38 cellular contexts compared by ENCODE assay signal in the genomic region with DNA sequence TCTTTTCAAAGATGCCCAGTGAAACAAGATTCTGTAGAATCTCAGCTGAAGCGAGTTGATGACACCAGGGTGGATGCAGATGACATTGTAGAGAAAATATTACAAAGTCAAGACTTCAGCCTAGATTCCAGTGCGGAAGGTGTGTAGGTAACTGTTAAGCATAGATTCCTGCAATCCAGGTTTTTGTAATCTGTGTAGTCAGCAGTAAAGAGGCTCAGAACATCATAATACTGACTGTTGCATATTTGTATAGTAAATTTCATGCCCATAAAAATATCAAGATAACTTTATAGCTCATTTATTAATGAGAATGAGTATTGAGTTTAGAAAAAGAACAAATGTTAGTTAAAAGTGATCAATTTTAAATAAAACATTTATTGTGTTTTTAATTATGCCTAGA. TPM values are rescaled to one million over a fixed set of nuclear protein-coding genes. Genes with fewer than 3 reads are reported as not detected.
DNase-seq lines count a peak whose midpoint lies in the region; ATAC-seq, FAIRE-seq and TF ChIP-seq lines count a peak whose summit lies in the region.
"Had no signal": no experiment of that assay in that cellular context is flagged by ENCODE, and none has a peak within 500 bp of the region (broad histone marks: within the 10 kb centered on the region; RNA-seq: fewer than 3 reads in every experiment).

No MANE protein-coding gene starts in this region.

- H2AFZ ChIP-seq in HepG2 (ENCODE audit: low read length) (no peak overlapping the region), IMR-90 (replicated peaks; ENCODE audit: low read length, poor library complexity) (no peak overlapping the region), K562 (ENCODE audit: low read depth, low read length) (no peak overlapping the region)

- H3K27me3 Mint-ChIP-seq in T-helper 17 cell: no peaks in the 10 kb centered on the region
- H3K27me3 Mint-ChIP-seq: B cell; CD4-positive, alpha-beta memory T cell; CD4-positive, alpha-beta T cell; CD4-positive, CD25-positive, alpha-beta regulatory T cell; CD8-positive, alpha-beta memory T cell had no signal

- no peak overlapping the region for H2BK20ac ChIP-seq in IMR-90 (ENCODE audit: low read depth, low read length)

- H2AK5ac ChIP-seq in IMR-90 (ENCODE audit: low read depth, low read length): no peak overlapping the region

- no peaks in the 10 kb centered on the region for H3K79me1 ChIP-seq in IMR-90 (ENCODE audit: low read depth in 1 of 2, low read length in 2 of 2)

- H2BK5ac ChIP-seq in IMR-90 (ENCODE audit: low read depth, low read length, poor library complexity, severe bottlenecking): no peak overlapping the region

- peaks cover 16% of the 10 kb centered on the region for H3K36me3 Mint-ChIP-seq in T-helper 17 cell (ENCODE audit: low read depth)

- H3K36me3 ChIP-seq in HepG2 (replicated peaks in 1 of 2; ENCODE audit: control insufficient read depth in 1 of 2, insufficient read depth in 2 of 2, low read length in 2 of 2): no peaks in the 10 kb centered on the region
- no peaks in the 10 kb centered on the region for H3K36me3 ChIP-seq in right lobe of liver
- peaks cover 1% of the 10 kb centered on the region; the same call in 1 of the 2 replicates for H3K36me3 ChIP-seq in IMR-90 (ENCODE audit: control insufficient read depth, insufficient read depth, low read length)
- H3K36me3 ChIP-seq in K562 (ENCODE audit: control insufficient read depth, insufficient read depth, low read length): peaks cover 17% of the 10 kb centered on the region; the same call in 2 of the 3 replicates
- peaks cover 0 to 4% of the 10 kb centered on the region in 2 donors for H3K36me3 ChIP-seq in aorta (ENCODE audit: control insufficient read depth in 1 of 2, insufficient read depth in 2 of 2, low read length in 1 of 2)
- H3K36me3 ChIP-seq: BE2C had no signal

- no peak overlapping the region for H2BK15ac ChIP-seq in IMR-90 (ENCODE audit: low read depth, low read length)

- H3K9me1 ChIP-seq in IMR-90 (ENCODE audit: insufficient read depth, low read length): no peaks in the 10 kb centered on the region
- no peaks in the 10 kb centered on the region for H3K9me1 ChIP-seq in K562 (ENCODE audit: control insufficient read depth, insufficient read depth, low read length)

- no peak overlapping the region for H2AK9ac ChIP-seq in IMR-90 (replicated peaks; ENCODE audit: low read depth, low read length, poor library complexity)

- H3K4me1 ChIP-seq in HepG2 (ENCODE audit: insufficient read depth, low read length) (no peaks in the 10 kb centered on the region; the same call in 1 of the 2 replicates), right lobe of liver (no peaks in the 10 kb centered on the region), IMR-90 (ENCODE audit: control insufficient read depth, insufficient read depth, low read length) (no peaks in the 10 kb centered on the region), K562 (replicated peaks in 1 of 2; ENCODE audit: control insufficient read depth in 2 of 2, insufficient read depth in 2 of 2, low read length in 2 of 2) (no peaks in the 10 kb centered on the region), aorta (ENCODE audit: control insufficient read depth in 1 of 2, insufficient read depth in 2 of 2, low read length in 2 of 2) (no peaks in the 10 kb centered on the region)
- H3K4me1 ChIP-seq: A549, BE2C, Caco-2 had no signal

- dilution Hi-C loops in IMR-90 (cut with HindIII; ENCODE audit: low sequenced_read_pairs, unreplicated experiment): no loop called here

- in situ Hi-C loops in HepG2 (cut with HindIII; ENCODE audit: extremely low pct_ligation_motif_present, low pct_unique_long_range_greater_than_20kb): no loop called here
- in situ Hi-C loops in IMR-90 (cut with MboI; ENCODE audit: low sequenced_read_pairs): no loop called here
- in situ Hi-C loops in K562 (cut with MboI): loop anchor here (25.0 kb wide), 1 partner anchor 841 kb away; no protein-coding TSS in a partner anchor

- no peak overlapping the region for H4K8ac ChIP-seq in IMR-90 (ENCODE audit: low read depth in 2 of 2, low read length in 2 of 2)

- H3K27me3 ChIP-seq in HepG2 (ENCODE audit: control insufficient read depth in 1 of 2, insufficient read depth in 2 of 2, low read length in 2 of 2) (no peaks in the 10 kb centered on the region), right lobe of liver (no peaks in the 10 kb centered on the region), IMR-90 (ENCODE audit: control insufficient read depth, insufficient read depth, low read length) (no peaks in the 10 kb centered on the region), K562 (ENCODE audit: control insufficient read depth in 2 of 2, insufficient read depth in 2 of 2, low read length in 2 of 2) (no peaks in the 10 kb centered on the region), aorta (ENCODE audit: control insufficient read depth in 1 of 2, insufficient read depth in 2 of 2, low read length in 1 of 2) (no peaks in the 10 kb centered on the region)
- H3K27me3 ChIP-seq: BE2C; BLaER1; BLaER1 treated with 17β-estradiol and CSF1 and Interleukin-3, amounts not matched to agents 10 nM and 100 nM had no signal

- ATAC-seq in HepG2 (no peak), right lobe of liver (no peak), IMR-90 (ENCODE audit: low read depth) (no peak), T-helper 17 cell (no peak), K562 (no peak), aorta (ENCODE audit: low FRiP score) (no peak), Right ventricle myocardium superior (ENCODE audit: poor library complexity) (no peak)
- ATAC-seq: A549; CD8-positive, alpha-beta T cell had no signal

- 98% methylated on average over 2 of the region's 2 CpGs for WGBS in HepG2 (ENCODE audit: low lambda C conversion rate)
- WGBS in right lobe of liver (ENCODE audit: insufficient coverage, low coverage, low lambda C conversion rate, missing lambda C conversion rate): 95% methylated on average over 2 of the region's 2 CpGs
- WGBS in IMR-90 (ENCODE audit: extremely low coverage in 2 of 2, insufficient read length in 1 of 2), 2 experiments: 100% methylated on average over 1 of the region's 2 CpGs; no CpG with 5 or more reads in 1 of the 2 experiments
- WGBS in K562 (ENCODE audit: insufficient coverage, low coverage, missing lambda C conversion rate): 100% methylated on average over 2 of the region's 2 CpGs
- WGBS in aorta, 2 donors: 97 to 99% methylated on average over 2 of the region's 2 CpGs

- no peak overlapping the region for H3K56ac ChIP-seq in IMR-90 (ENCODE audit: extremely low read depth, insufficient read depth, low read length)

- intact Hi-C loops in HepG2 (cut with micrococcal nuclease; ENCODE audit: unreplicated experiment) (no loop called here), right lobe of liver (cut with DNase I) (no loop called here), IMR-90 (cut with micrococcal nuclease) (no loop called here), K562 (cut with micrococcal nuclease) (no loop called here), aorta (cut with DNase I) (no loop called here), Right ventricle myocardium superior (cut with DNase I) (no loop called here)

- no peak for DNase-seq in HepG2 (ENCODE audit: low spot score)
- no peak for DNase-seq in right lobe of liver
- no peak for DNase-seq in IMR-90
- no peak for DNase-seq in T-helper 17 cell
- DNase-seq in K562 (ENCODE audit: extremely low read depth in 1 of 4, low spot score in 3 of 4): no peak
- no peak for DNase-seq in cerebellar cortex (ENCODE audit: low spot score)
- no peak for DNase-seq in aorta
- no peak for DNase-seq in Right ventricle myocardium superior
- DNase-seq: 8988T; ACHN; AML-193; BE2C; C1 segment of cervical spinal cord; Caco-2; Calu3; CD4-positive, alpha-beta memory T cell; CD4-positive, alpha-beta T cell; CD4-positive, CD25-positive, alpha-beta regulatory T cell; CD8-positive, alpha-beta memory T cell; CD8-positive, alpha-beta T cell; COR-L47; DMS 273 treated with DMSO at 0.1 percent for 48 hours; DMS153; DMS53; DMS79; DMS79 treated with DMSO at 0.1 percent for 48 hours; DND-41; EL had no signal

- FAIRE-seq in HepG2 (lab: Jason Lieb, UNC) (no peak), K562 (lab: Jason Lieb, UNC) (no peak)
- FAIRE-seq: A549, D721Med had no signal

- TF ChIP-seq POLR2A in HepG2 (IDR thresholded peaks at IDR 0.05; ENCODE audit: insufficient read depth in 1 of 2, low read depth in 2 of 2, low read length in 2 of 2) (no peak), right lobe of liver (IDR thresholded peaks at IDR 0.05) (no peak), IMR-90 (IDR thresholded peaks at IDR 0.05; ENCODE audit: low read depth, low read length) (no peak), K562 (conservative IDR thresholded peaks at IDR 0.05) (no peak)

- H3K4me2 ChIP-seq in HepG2 (ENCODE audit: low read depth, low read length) (no peak overlapping the region), IMR-90 (ENCODE audit: low read depth, low read length) (no peak overlapping the region), K562 (ENCODE audit: insufficient read depth, low read length) (no peak overlapping the region)
- H3K4me2 ChIP-seq: A549; BLaER1; BLaER1 treated with 17β-estradiol and CSF1 and Interleukin-3, amounts not matched to agents 10 nM and 100 nM had no signal

- H3K4me3 ChIP-seq in HepG2 (replicated peaks in 1 of 3; ENCODE audit: insufficient read depth in 1 of 3, low read depth in 2 of 3, low read length in 3 of 3) (no peak overlapping the region), right lobe of liver (no peak overlapping the region), IMR-90 (ENCODE audit: insufficient read depth, low read depth, low read length) (no peak overlapping the region), K562 (no peak overlapping the region), aorta (ENCODE audit: low read length in 2 of 2) (no peak overlapping the region)
- H3K4me3 ChIP-seq: A549; BLaER1; BLaER1 treated with 17β-estradiol and CSF1 and Interleukin-3, amounts not matched to agents 10 nM and 100 nM had no signal

- H3K79me2 ChIP-seq in HepG2 (ENCODE audit: insufficient read depth, low read length) (no peaks in the 10 kb centered on the region), K562 (ENCODE audit: control insufficient read depth, insufficient read depth, low read length) (no peaks in the 10 kb centered on the region)

- no TSS peak for BruUV-seq in HepG2 (replicated peaks; lab: Mats Ljungman, UMichigan)
- no TSS peak for BruUV-seq in IMR-90 (replicated peaks; lab: Mats Ljungman, UMichigan)
- BruUV-seq in K562 (replicated peaks; lab: Mats Ljungman, UMichigan): no TSS peak

- H3K14ac ChIP-seq in IMR-90 (replicated peaks; ENCODE audit: low read depth, low read length): no peak overlapping the region

- H3K9ac ChIP-seq in HepG2 (ENCODE audit: insufficient read depth, low read depth, low read length) (no peak overlapping the region), IMR-90 (ENCODE audit: low read depth, low read length) (no peak overlapping the region), K562 (ENCODE audit: insufficient read depth in 1 of 2, low read depth in 2 of 2, low read length in 2 of 2) (no peak overlapping the region)
- H3K9ac ChIP-seq: BLaER1; BLaER1 treated with 17β-estradiol and CSF1 and Interleukin-3, amounts not matched to agents 10 nM and 100 nM had no signal

- no peak for TF ChIP-seq RAD21 in HepG2 (CRISPR knock-in tag; IDR thresholded peaks at IDR 0.05)
- TF ChIP-seq RAD21 in IMR-90 (IDR thresholded peaks at IDR 0.05; ENCODE audit: low read length): no peak
- TF ChIP-seq RAD21 in K562 (CRISPR knock-in tag; conservative IDR thresholded peaks at IDR 0.05 in 1 of 2, IDR thresholded peaks at IDR 0.05 in 1 of 2): no peak

- no peak overlapping the region for H3K27ac ChIP-seq in HepG2 (ENCODE audit: extremely low read length, insufficient read depth, low read length)
- no peak overlapping the region for H3K27ac ChIP-seq in right lobe of liver
- H3K27ac ChIP-seq in IMR-90 (ENCODE audit: insufficient read depth, low read length): no peak overlapping the region
- no peak overlapping the region for H3K27ac ChIP-seq in K562 (ENCODE audit: extremely low read depth, low read depth, low read length)
- no peak overlapping the region for H3K27ac ChIP-seq in aorta (ENCODE audit: low read depth in 1 of 2, low read length in 2 of 2)
- H3K27ac ChIP-seq: 22Rv1; A549; BLaER1; BLaER1 treated with 17β-estradiol and CSF1 and Interleukin-3, amounts not matched to agents 10 nM and 100 nM; C4-2B had no signal

- no peak overlapping the region for H3K18ac ChIP-seq in IMR-90 (ENCODE audit: low read depth, low read length)

- no peak overlapping the region for H3K4me3 Mint-ChIP-seq in T-helper 17 cell
- H3K4me3 Mint-ChIP-seq: B cell; CD14-positive monocyte; CD4-positive, alpha-beta memory T cell; CD4-positive, alpha-beta T cell; CD4-positive, CD25-positive, alpha-beta regulatory T cell; CD8-positive, alpha-beta memory T cell; CD8-positive, alpha-beta T cell had no signal

- POLR2A ChIA-PET in HepG2 (lab: Yijun Ruan, JAX) (no interaction called here), IMR-90 (lab: Charles Lee; ENCODE audit: unreplicated experiment) (no interaction called here), K562 (lab: Yijun Ruan, JAX) (interaction anchor here (1.8 kb wide), 1 partner anchor 12 kb away, joined by 4 read pairs; no protein-coding TSS in a partner anchor)

- no peaks in the 10 kb centered on the region for H4K20me1 ChIP-seq in HepG2 (ENCODE audit: insufficient read depth, low read length)
- no peaks in the 10 kb centered on the region for H4K20me1 ChIP-seq in IMR-90 (ENCODE audit: insufficient read depth, low read length)
- no peaks in the 10 kb centered on the region for H4K20me1 ChIP-seq in K562 (replicated peaks; ENCODE audit: control insufficient read depth, insufficient read depth, low read length)
- H4K20me1 ChIP-seq: BLaER1 had no signal

- TF ChIP-seq CTCF in HepG2 (CRISPR knock-in tag; IDR thresholded peaks at IDR 0.05) (no peak), right lobe of liver (IDR thresholded peaks at IDR 0.05) (no peak), IMR-90 (conservative IDR thresholded peaks at IDR 0.05; ENCODE audit: low read depth, low read length) (no peak), K562 (IDR thresholded peaks at IDR 0.05 in 2 of 3, conservative IDR thresholded peaks at IDR 0.05 in 1 of 3; ENCODE audit: insufficient read depth in 2 of 3, low read depth in 1 of 3, low read length in 3 of 3) (no peak)

- no peak overlapping the region for H3K23ac ChIP-seq in IMR-90 (ENCODE audit: low read depth, low read length)

- peaks cover 10% of the 10 kb centered on the region for H3K4me1 Mint-ChIP-seq in T-helper 17 cell
- H3K4me1 Mint-ChIP-seq: B cell; CD14-positive monocyte; CD8-positive, alpha-beta memory T cell had no signal

- H4K91ac ChIP-seq in IMR-90 (ENCODE audit: insufficient read depth, low read depth, low read length): no peak overlapping the region

- H3K27ac Mint-ChIP-seq in T-helper 17 cell: peak overlapping the region; percentile 37
- H3K27ac Mint-ChIP-seq: B cell; CD14-positive monocyte; CD4-positive, alpha-beta memory T cell; CD4-positive, alpha-beta T cell; CD8-positive, alpha-beta T cell had no signal

- no peak overlapping the region for H2BK120ac ChIP-seq in IMR-90 (ENCODE audit: low read depth, low read length)

- CTCF ChIA-PET in HepG2 (lab: Yijun Ruan, JAX; ENCODE audit: low intra/inter-chr PET ratio, low total read pairs): no interaction called here
- CTCF ChIA-PET in IMR-90 (lab: Yijun Ruan, JAX): interaction anchor here (2.2 kb wide), 1 partner anchor 68 kb away, joined by 12 read pairs; the partner anchor contains the start of gene EEIG2
- CTCF ChIA-PET in K562 (lab: Yijun Ruan, JAX; ENCODE audit: low intra/inter-chr PET ratio): no interaction called here

- H4K5ac ChIP-seq in IMR-90 (ENCODE audit: low read depth, low read length): no peak overlapping the region

- no peak overlapping the region for H3K4ac ChIP-seq in IMR-90 (ENCODE audit: low read depth, low read length)

- H3K9me3 ChIP-seq in HepG2 (ENCODE audit: low read length) (no peaks in the 10 kb centered on the region), right lobe of liver (no peaks in the 10 kb centered on the region), IMR-90 (ENCODE audit: control insufficient read depth, insufficient read depth, low read length) (no peaks in the 10 kb centered on the region), T-helper 17 cell (ENCODE audit: control insufficient read depth, low read length, poor library complexity, severe bottlenecking) (no peaks in the 10 kb centered on the region), K562 (replicated peaks; ENCODE audit: control insufficient read depth, insufficient read depth, low read depth, low read length) (no peaks in the 10 kb centered on the region), aorta (ENCODE audit: control insufficient read depth, low read length) (no peaks in the 10 kb centered on the region)
- H3K9me3 ChIP-seq: A549; BE2C; BLaER1; BLaER1 treated with 17β-estradiol and CSF1 and Interleukin-3, amounts not matched to agents 10 nM and 100 nM; Caco-2 had no signal

- TF ChIP-seq EP300 in HepG2 (IDR thresholded peaks at IDR 0.05; ENCODE audit: low read depth in 2 of 2, low read length in 2 of 2) (no peak), HepG2 (CRISPR knock-in tag; IDR thresholded peaks at IDR 0.05; ENCODE audit: borderline replicate concordance) (no peak), K562 (IDR thresholded peaks at IDR 0.05; ENCODE audit: low read length) (no peak)

RNA-seq across cellular contexts. Expression of gene HENMT1, which starts 32.2 kb away (rescaled TPM):
- not detected in 2 replicates for total RNA-seq in HepG2 (2016; rRNA removed; fragmentation: Illumina TruSeq; extraction: Trizol)
- total RNA-seq in HepG2 (2016; cell fraction: cytosol; rRNA removed; fragmentation: Illumina TruSeq; extraction: Trizol; ENCODE audit: low read depth): not detected in 2 replicates
- not detected in 2 replicates for total RNA-seq in HepG2 (2016; cell fraction: insoluble cytoplasmic fraction; rRNA removed; fragmentation: Illumina TruSeq; extraction: Trizol)
- total RNA-seq in HepG2 (2016; cell fraction: membrane; rRNA removed; fragmentation: Illumina TruSeq; extraction: Trizol): not detected in 2 replicates
- total RNA-seq in HepG2 (2016; cell fraction: nucleus; rRNA removed; fragmentation: Illumina TruSeq; extraction: Trizol): not detected in 2 replicates
- not detected in 2 replicates for polyA plus RNA-seq in HepG2 (2011; rRNA removed)
- polyA plus RNA-seq in HepG2 (2011; cell fraction: cytosol; rRNA removed): not detected in 2 replicates
- not detected in 2 replicates for polyA plus RNA-seq in HepG2 (2011; cell fraction: nucleus; rRNA removed)
- polyA plus RNA-seq in HepG2 (2012): not detected in 2 replicates
- not detected in 2 replicates for polyA plus RNA-seq in HepG2 (2016; cell fraction: cytosol; fragmentation: Illumina TruSeq; extraction: Trizol; ENCODE audit: low read depth)
- not detected in 2 replicates for polyA plus RNA-seq in HepG2 (2016; cell fraction: insoluble cytoplasmic fraction; fragmentation: Illumina TruSeq; extraction: Trizol; ENCODE audit: low read depth)
- not detected in 2 replicates for polyA plus RNA-seq in HepG2 (2016; cell fraction: membrane; fragmentation: Illumina TruSeq; extraction: Trizol; ENCODE audit: low read depth)
- polyA plus RNA-seq in HepG2 (2016; cell fraction: nucleus; fragmentation: Illumina TruSeq; extraction: Trizol; ENCODE audit: insufficient read depth, low read depth): not detected in 2 replicates
- 13.3 TPM in 1 of 2 replicates, not detected in the other for polyA minus RNA-seq in HepG2 (2011; rRNA and poly(A)+ RNA removed; ENCODE audit: low replicate concordance)
- polyA minus RNA-seq in HepG2 (2011; cell fraction: cytosol; rRNA and poly(A)+ RNA removed): not detected in 2 replicates
- polyA minus RNA-seq in HepG2 (2011; cell fraction: nucleus; rRNA and poly(A)+ RNA removed): not detected in 2 replicates
- 1 to 10 TPM in 1 of 6 experiments, under 1 TPM in 5; 0.18 to 1.2 (median 0.70) TPM for total RNA-seq in right lobe of liver
- 0.28 and 0.54 TPM in 2 replicates for total RNA-seq in IMR-90 (2012; rRNA removed)
- polyA plus RNA-seq in IMR-90 (2012; rRNA removed): 0.43 and 0.67 TPM in 2 replicates
- polyA plus RNA-seq in IMR-90 (2012; cell fraction: cytosol; rRNA removed): 0.09 and 0.54 TPM in 2 replicates
- polyA plus RNA-seq in IMR-90 (2012; cell fraction: nucleus; rRNA removed; ENCODE audit: low replicate concordance): 0.09 and 0.69 TPM in 2 replicates
- total RNA-seq in T-helper 17 cell: 10 to 100 TPM in 1 of 2 donors, 1 to 10 TPM in 1; 9.2 to 10.3 TPM
- not detected in 2 replicates for total RNA-seq in K562 (2011; cell fraction: chromatin; rRNA removed; ENCODE audit: low replicate concordance)
- total RNA-seq in K562 (2011; cell fraction: nucleolus; rRNA removed): not detected in 2 replicates
- total RNA-seq in K562 (2011; cell fraction: nucleoplasm; rRNA removed): not detected in 2 replicates
- total RNA-seq in K562 (2014; rRNA removed): not detected in 2 replicates
- not detected in 2 replicates for total RNA-seq in K562 (2014; rRNA removed; fragmentation: Illumina TruSeq; extraction: Trizol)
- total RNA-seq in K562 (2015; rRNA removed; fragmentation: Illumina TruSeq; extraction: Trizol): not detected in 2 replicates
- not detected in 2 replicates for total RNA-seq in K562 (2021)
- not detected in 2 replicates for polyA plus RNA-seq in K562 (2011; rRNA removed)
- not detected in 2 replicates for polyA plus RNA-seq in K562 (2011; cell fraction: cytosol; rRNA removed)
- polyA plus RNA-seq in K562 (2011; cell fraction: nucleus; rRNA removed): not detected in 2 replicates
- polyA plus RNA-seq in K562 (2012): not detected in 2 replicates
- not detected in 2 replicates for polyA plus RNA-seq in K562 (2014; fragmentation: Illumina TruSeq; extraction: Trizol)
- polyA plus RNA-seq in K562 (2014; fragmentation: Nextera tagmentation; extraction: Ambion mirVana): not detected
- 0.19 TPM in 1 of 2 replicates, not detected in the other for polyA plus RNA-seq in K562 (2014; rRNA removed)
- polyA minus RNA-seq in K562 (2011; rRNA and poly(A)+ RNA removed): not detected in 2 replicates
- polyA minus RNA-seq in K562 (2011; cell fraction: cytosol; rRNA and poly(A)+ RNA removed): not detected in 2 replicates
- polyA minus RNA-seq in K562 (2011; cell fraction: nucleus; rRNA and poly(A)+ RNA removed): not detected in 2 replicates
- total RNA-seq in aorta: 1 to 10 TPM; 3.0 to 3.9 TPM
- polyA plus RNA-seq in aorta: 1 to 10 TPM; 3.2 to 6.0 TPM
- total RNA-seq in Right ventricle myocardium superior: 1.0 TPM
- total RNA-seq: A172, Daoy had no signal

Comparison
In these comparisons a context has a peak if more than half of its experiments do, and no peak if none do; other contexts are left out.
1. Of the 241 proteins assayed by ChIP-seq in both HepG2 and K562: peak only in HepG2: none; only in K562: none; in both: MAFF and MAFK; in neither: 239.